In the genomic region with DNA sequence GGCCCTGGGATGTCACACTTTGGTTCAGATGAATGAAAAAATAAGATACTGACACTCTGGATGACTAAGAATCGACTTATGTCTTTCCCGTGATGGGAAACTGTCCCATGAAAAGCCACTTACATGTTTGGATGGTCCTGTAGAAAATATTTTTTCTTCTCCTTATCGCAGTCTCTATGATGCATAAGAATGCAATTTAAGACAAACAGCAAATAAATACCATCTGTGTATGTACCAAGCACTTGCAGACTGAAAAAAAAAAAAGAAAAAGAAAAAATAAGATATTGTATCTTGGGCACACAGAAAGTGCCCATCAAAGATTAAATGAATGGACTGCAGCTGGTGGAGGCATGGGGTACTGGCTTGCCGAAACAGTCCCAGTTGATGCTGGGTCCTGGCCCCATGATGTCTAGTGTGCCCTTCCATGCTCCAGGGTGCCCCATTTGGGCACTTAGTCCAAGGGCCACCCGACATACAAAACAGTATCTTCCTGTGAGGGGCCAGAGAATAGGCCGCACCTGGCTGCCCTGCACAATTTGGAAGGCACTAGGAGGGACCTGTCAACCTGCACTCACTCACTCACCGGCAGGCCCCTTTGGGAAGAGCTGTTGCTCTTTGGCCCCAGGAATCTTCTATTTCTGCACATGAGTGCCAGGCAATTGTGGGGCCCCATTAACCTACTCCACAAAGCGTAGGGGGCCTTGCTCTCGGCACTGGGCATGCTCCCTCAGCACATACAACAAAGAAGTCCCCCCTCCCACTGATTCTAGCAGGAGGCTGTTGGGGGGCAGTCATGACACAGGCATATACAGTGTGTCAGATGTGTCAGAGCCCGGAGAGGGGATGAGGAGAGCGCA, we compare ENCODE assay signal across 15 cellular contexts. TPM values are rescaled to one million over a fixed set of nuclear protein-coding genes. Genes with fewer than 3 reads are reported as not detected.
DNase-seq lines count a peak whose midpoint lies in the region; FAIRE-seq and TF ChIP-seq lines count a peak whose summit lies in the region.
"Had no signal": no experiment of that assay in that cellular context is flagged by ENCODE, and none has a peak within 500 bp of the region (broad histone marks: within the 10 kb centered on the region; RNA-seq: fewer than 3 reads in every experiment).

No MANE protein-coding gene starts in this region.

- POLR2A ChIA-PET in HEK293 (lab: Yijun Ruan, JAX): interaction anchor here (0.7 kb wide), 2 partner anchors 12 to 108 kb away, joined by 3 to 4 read pairs; no protein-coding TSS in a partner anchor

- no peak for DNase-seq in T-helper 2 cell treated with Interferon-gamma antibody and Interleukin-4, amounts not matched to agents 5 μg/mL and 100 μg/mL, for 36 hours (ENCODE audit: low spot score)
- no peak for DNase-seq in T-helper 2 cell
- no peak for DNase-seq in astrocyte (ENCODE audit: low read depth)
- no peak for DNase-seq in neural progenitor cell (ENCODE audit: low spot score)
- DNase-seq in COR-L47 (lab: John Stamatoyannopoulos, UW): no peak
- DNase-seq in NCI-H1417 treated with DMSO at 0.1 percent for 48 hours (lab: John Stamatoyannopoulos, UW): no peak
- DNase-seq in cardiac septum (ENCODE audit: low spot score): no peak
- DNase-seq: 8988T, amniotic stem cell, Right ventricle myocardium superior, T1000, thyroid gland had no signal

- FAIRE-seq in astrocyte (lab: Jason Lieb, UNC): no peak
- FAIRE-seq: colon, HTR-8/SVneo had no signal

- H2AFZ ChIP-seq in astrocyte (ENCODE audit: low read depth, low read length) (no peak overlapping the region), neural progenitor cell (replicated peaks) (no peak overlapping the region)

- H3K79me2 ChIP-seq in astrocyte (ENCODE audit: insufficient read depth, low read length): peaks cover 21% of the 10 kb centered on the region
- H3K79me2 ChIP-seq in neural progenitor cell (ENCODE audit: low read depth): peaks cover 21% of the 10 kb centered on the region

- H4K20me1 ChIP-seq in astrocyte (ENCODE audit: insufficient read depth, low read length): peaks cover 20% of the 10 kb centered on the region
- peaks cover 41% of the 10 kb centered on the region for H4K20me1 ChIP-seq in neural progenitor cell (ENCODE audit: low read depth)

- peaks cover 12% of the 10 kb centered on the region for H3F3A ChIP-seq in neural progenitor cell (ENCODE audit: low read depth)

- peaks cover 7% of the 10 kb centered on the region for H3K36me3 Mint-ChIP-seq in T-helper 2 cell treated with Interferon-gamma antibody and Interleukin-4, amounts not matched to agents 5 μg/mL and 100 μg/mL, for 36 hours (ENCODE audit: low read depth)
- H3K36me3 Mint-ChIP-seq in astrocyte (ENCODE audit: low read depth, unreplicated experiment) (no peaks in the 10 kb centered on the region), neural progenitor cell (no peaks in the 10 kb centered on the region)

- no peak overlapping the region for H3K4me3 ChIP-seq in HEK293 (ENCODE audit: low read depth, low read length)
- no peak overlapping the region for H3K4me3 ChIP-seq in astrocyte (ENCODE audit: insufficient read depth, low read depth, low read length)
- no peak overlapping the region for H3K4me3 ChIP-seq in neural progenitor cell
- H3K4me3 ChIP-seq: thyroid gland had no signal

- no peak for TF ChIP-seq CTCF in HEK293 (tag by site-specific recombination; IDR thresholded peaks at IDR 0.05)
- TF ChIP-seq CTCF in astrocyte (IDR thresholded peaks at IDR 0.05; ENCODE audit: insufficient read depth, low read depth, low read length): no peak
- TF ChIP-seq CTCF in neural progenitor cell (IDR thresholded peaks at IDR 0.05): no peak

- peaks cover 34% of the 10 kb centered on the region for H3K4me1 Mint-ChIP-seq in T-helper 2 cell treated with Interferon-gamma antibody and Interleukin-4, amounts not matched to agents 5 μg/mL and 100 μg/mL, for 36 hours (ENCODE audit: low read depth)
- H3K4me1 Mint-ChIP-seq in astrocyte (ENCODE audit: low read depth, unreplicated experiment) (peaks cover 14% of the 10 kb centered on the region), neural progenitor cell (peaks cover 18% of the 10 kb centered on the region)

- H3K27me3 ChIP-seq in astrocyte (ENCODE audit: insufficient read depth, low read length) (peaks cover 35% of the 10 kb centered on the region), neural progenitor cell (peaks cover 70% of the 10 kb centered on the region)

- H3K4me2 ChIP-seq in astrocyte (ENCODE audit: low read length) (no peak overlapping the region), neural progenitor cell (no peak overlapping the region)

- no peak overlapping the region for H3K27ac ChIP-seq in HEK293 (ENCODE audit: extremely low read depth, low read depth, low read length)
- H3K27ac ChIP-seq in astrocyte (ENCODE audit: low read depth, low read length): no peak overlapping the region
- no peak overlapping the region for H3K27ac ChIP-seq in neural progenitor cell
- H3K27ac ChIP-seq: thyroid gland had no signal

- H3K4me3 Mint-ChIP-seq in T-helper 2 cell treated with Interferon-gamma antibody and Interleukin-4, amounts not matched to agents 5 μg/mL and 100 μg/mL, for 36 hours: peak overlapping the region; percentile 70
- H3K4me3 Mint-ChIP-seq in astrocyte (ENCODE audit: unreplicated experiment): peak overlapping the region; percentile 73
- H3K4me3 Mint-ChIP-seq in neural progenitor cell: peak overlapping the region; percentile 83

- H3K9ac ChIP-seq in astrocyte (ENCODE audit: low read length) (no peak overlapping the region), neural progenitor cell (no peak overlapping the region)

- H3K9me3 ChIP-seq in HEK293 (ENCODE audit: control insufficient read depth, insufficient read depth, low read depth, low read length) (no peaks in the 10 kb centered on the region), astrocyte (ENCODE audit: insufficient read depth, low read depth, low read length) (no peaks in the 10 kb centered on the region), neural progenitor cell (ENCODE audit: low read depth) (no peaks in the 10 kb centered on the region)
- H3K9me3 ChIP-seq: thyroid gland had no signal

- H3K27ac Mint-ChIP-seq in T-helper 2 cell treated with Interferon-gamma antibody and Interleukin-4, amounts not matched to agents 5 μg/mL and 100 μg/mL, for 36 hours: peak overlapping the region; percentile 68
- H3K27ac Mint-ChIP-seq in astrocyte (ENCODE audit: unreplicated experiment) (peak overlapping the region; percentile 47), neural progenitor cell (no peak overlapping the region)

- H3K4me1 ChIP-seq in HEK293 (ENCODE audit: control insufficient read depth, insufficient read depth, low read length) (peaks cover 8% of the 10 kb centered on the region), astrocyte (ENCODE audit: insufficient read depth, low read length) (peaks cover 17% of the 10 kb centered on the region), neural progenitor cell (peaks cover 33% of the 10 kb centered on the region)

- H3K36me3 ChIP-seq in HEK293 (ENCODE audit: control insufficient read depth in 2 of 2, insufficient read depth in 1 of 2, low read length in 2 of 2) (peaks cover 0 to 3% of the 10 kb centered on the region in 2 experiments; a peak in 1 of 3 replicates), astrocyte (ENCODE audit: insufficient read depth, low read length) (no peaks in the 10 kb centered on the region), neural progenitor cell (no peaks in the 10 kb centered on the region)
- H3K36me3 ChIP-seq: thyroid gland had no signal

- peaks cover 23% of the 10 kb centered on the region for H3K27me3 Mint-ChIP-seq in T-helper 2 cell treated with Interferon-gamma antibody and Interleukin-4, amounts not matched to agents 5 μg/mL and 100 μg/mL, for 36 hours (ENCODE audit: low read depth)
- H3K27me3 Mint-ChIP-seq in astrocyte (ENCODE audit: low read depth, unreplicated experiment) (peaks cover 33% of the 10 kb centered on the region), neural progenitor cell (ENCODE audit: insufficient read depth, low read depth) (peaks cover 56% of the 10 kb centered on the region)

- H3K9me3 Mint-ChIP-seq in T-helper 2 cell treated with Interferon-gamma antibody and Interleukin-4, amounts not matched to agents 5 μg/mL and 100 μg/mL, for 36 hours: no peaks in the 10 kb centered on the region
- H3K9me3 Mint-ChIP-seq in astrocyte (ENCODE audit: unreplicated experiment) (no peaks in the 10 kb centered on the region), neural progenitor cell (peaks cover 2% of the 10 kb centered on the region)

- intact Hi-C loops in cardiac septum (cut with DNase I): no loop called here

- CTCF ChIA-PET in HEK293 (lab: Yijun Ruan, JAX): interaction anchor here (0.6 kb wide), 1 partner anchor 214 kb away, joined by 4 read pairs; no protein-coding TSS in a partner anchor

TF ChIP-seq in HEK293, 187 proteins besides CTCF, POLR2A, EP300 and RAD21 (continues in another document):
- TF ChIP-seq ZBTB8A (tag by site-specific recombination; IDR thresholded peaks at IDR 0.05) (peak; percentile 70), ZNF660 (tag by site-specific recombination; IDR thresholded peaks at IDR 0.05) (no peak)
- TF ChIP-seq, protein P1, sequence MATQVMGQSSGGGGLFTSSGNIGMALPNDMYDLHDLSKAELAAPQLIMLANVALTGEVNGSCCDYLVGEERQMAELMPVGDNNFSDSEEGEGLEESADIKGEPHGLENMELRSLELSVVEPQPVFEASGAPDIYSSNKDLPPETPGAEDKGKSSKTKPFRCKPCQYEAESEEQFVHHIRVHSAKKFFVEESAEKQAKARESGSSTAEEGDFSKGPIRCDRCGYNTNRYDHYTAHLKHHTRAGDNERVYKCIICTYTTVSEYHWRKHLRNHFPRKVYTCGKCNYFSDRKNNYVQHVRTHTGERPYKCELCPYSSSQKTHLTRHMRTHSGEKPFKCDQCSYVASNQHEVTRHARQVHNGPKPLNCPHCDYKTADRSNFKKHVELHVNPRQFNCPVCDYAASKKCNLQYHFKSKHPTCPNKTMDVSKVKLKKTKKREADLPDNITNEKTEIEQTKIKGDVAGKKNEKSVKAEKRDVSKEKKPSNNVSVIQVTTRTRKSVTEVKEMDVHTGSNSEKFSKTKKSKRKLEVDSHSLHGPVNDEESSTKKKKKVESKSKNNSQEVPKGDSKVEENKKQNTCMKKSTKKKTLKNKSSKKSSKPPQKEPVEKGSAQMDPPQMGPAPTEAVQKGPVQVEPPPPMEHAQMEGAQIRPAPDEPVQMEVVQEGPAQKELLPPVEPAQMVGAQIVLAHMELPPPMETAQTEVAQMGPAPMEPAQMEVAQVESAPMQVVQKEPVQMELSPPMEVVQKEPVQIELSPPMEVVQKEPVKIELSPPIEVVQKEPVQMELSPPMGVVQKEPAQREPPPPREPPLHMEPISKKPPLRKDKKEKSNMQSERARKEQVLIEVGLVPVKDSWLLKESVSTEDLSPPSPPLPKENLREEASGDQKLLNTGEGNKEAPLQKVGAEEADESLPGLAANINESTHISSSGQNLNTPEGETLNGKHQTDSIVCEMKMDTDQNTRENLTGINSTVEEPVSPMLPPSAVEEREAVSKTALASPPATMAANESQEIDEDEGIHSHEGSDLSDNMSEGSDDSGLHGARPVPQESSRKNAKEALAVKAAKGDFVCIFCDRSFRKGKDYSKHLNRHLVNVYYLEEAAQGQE (tag by site-specific recombination; IDR thresholded peaks at IDR 0.05): no peak

RNA-seq across cellular contexts. Expression of a gene that starts 2.5 kb away (rescaled TPM):
- 21.0 and 22.7 TPM in 2 replicates for total RNA-seq in astrocyte
- total RNA-seq in neural progenitor cell (ENCODE audit: low replicate concordance): 23.1 and 29.3 TPM in 2 replicates
- 6.2 TPM for total RNA-seq in cardiac septum

RNA-seq across cellular contexts. Expression of a gene that starts 23.5 kb away (rescaled TPM):
- total RNA-seq in astrocyte: 30.0 and 32.4 TPM in 2 replicates
- total RNA-seq in neural progenitor cell (ENCODE audit: low replicate concordance): 31.2 and 46.7 TPM in 2 replicates
- total RNA-seq in cardiac septum: 18.0 TPM
